In the genomic region with DNA sequence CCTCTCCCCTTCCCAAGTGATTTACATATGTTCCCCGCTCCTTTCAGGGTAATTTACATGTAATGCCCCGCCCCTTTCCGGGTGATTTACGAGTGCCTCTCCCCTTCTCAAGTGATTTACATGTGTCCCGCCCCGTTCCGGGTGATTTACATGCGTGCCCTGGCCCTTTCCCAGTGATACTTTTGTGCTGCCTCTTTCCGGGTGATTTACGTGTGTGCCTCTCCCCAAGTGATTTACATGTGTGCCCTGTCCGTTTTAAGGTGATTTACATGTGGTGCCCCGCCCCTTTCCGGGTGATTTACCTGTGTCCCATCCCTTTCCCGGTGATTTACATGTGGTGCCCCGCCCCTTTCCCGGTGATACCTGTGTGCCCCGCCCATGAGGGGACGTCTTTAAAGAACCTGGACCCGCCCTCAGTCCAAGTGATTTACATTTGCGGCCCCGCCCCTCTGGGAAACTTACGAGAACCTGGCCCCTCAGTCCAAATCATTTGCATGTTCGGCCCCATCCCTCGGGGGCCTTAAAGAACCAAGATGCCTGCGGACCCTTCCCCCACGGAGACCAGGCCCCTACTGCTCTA, we compare ENCODE assay signal across 8 cellular contexts. TPM values are rescaled to one million over a fixed set of nuclear protein-coding genes. Genes with fewer than 3 reads are reported as not detected.
DNase-seq lines count a peak whose midpoint lies in the region; ATAC-seq, FAIRE-seq and TF ChIP-seq lines count a peak whose summit lies in the region.

No MANE protein-coding gene starts in this region.

- no peak for TF ChIP-seq POLR2A in A549 (IDR thresholded peaks at IDR 0.05; ENCODE audit: low read length)

- DNase-seq in A549 (ENCODE audit: low read depth in 1 of 2, low spot score in 1 of 2) (peak; percentile 81 to 99), NCI-H2227 treated with DMSO at 0.1 percent for 48 hours (lab: John Stamatoyannopoulos, UW) (peak; percentile 81), cerebellar nuclear complex (lab: John Stamatoyannopoulos, UW) (peak; percentile 38 to 44), kidney epithelial cell (ENCODE audit: low read depth) (peak; percentile 94)
- peak; percentile 83 for DNase-seq in activated CD4-positive, CD25-positive, alpha-beta regulatory T cell treated with anti-CD3 and anti-CD28 coated beads, Interleukin-2, amount 50 U/mL, for 72 hours
- DNase-seq in stimulated activated CD4-positive, alpha-beta T cell treated with anti-CD3 and anti-CD28 coated beads, Interleukin-2, amount 100 ng/mL, for 24 hours = peak; percentile 85 to 88

- TF ChIP-seq CTCF in A549 (IDR thresholded peaks at IDR 0.05) = no peak
- TF ChIP-seq CTCF in kidney epithelial cell (IDR thresholded peaks at IDR 0.05; ENCODE audit: insufficient read depth, low read length, poor library complexity, severe bottlenecking) = no peak

- ATAC-seq in A549 (peak; percentile 27 to 65), GM18868 (IDR thresholded peaks at IDR 0.05; ENCODE audit: unreplicated experiment) (peak; percentile 33), HG03097 (IDR thresholded peaks at IDR 0.05; ENCODE audit: low FRiP score, unreplicated experiment) (peak; percentile 32)

- H3K27ac ChIP-seq in A549 = peak overlapping the region; percentile 93 to 95

- H3K27me3 ChIP-seq in kidney epithelial cell (ENCODE audit: control insufficient read depth, insufficient read depth, low read length) = no peaks in the 10 kb centered on the region

- WGBS in A549 (ENCODE audit: missing lambda C conversion rate) = under 1% methylated on average over 24 of the region's 26 CpGs

- H3K36me3 ChIP-seq in kidney epithelial cell (ENCODE audit: control insufficient read depth, insufficient read depth, low read length) = peaks cover 4% of the 10 kb centered on the region

- H3K4me2 ChIP-seq in A549 = peak overlapping the region; percentile 98

- no peak for TF ChIP-seq RAD21 in A549 (conservative IDR thresholded peaks at IDR 0.05 in 1 of 2, IDR thresholded peaks at IDR 0.05 in 1 of 2)

- peaks cover 32% of the 10 kb centered on the region for H3K4me1 ChIP-seq in A549

- no peak for TF ChIP-seq EP300 in A549 (IDR thresholded peaks at IDR 0.05)

- POLR2A ChIA-PET in A549 (lab: Yijun Ruan, JAX) = interaction anchor here (0.6 to 7.1 kb wide), 8 partner anchors 9 to 1190 kb away, joined by 3 to 130 read pairs (median 6); a partner anchor contains a TSS

- H3K4me3 ChIP-seq in A549 (peak overlapping the region; percentile 67), kidney epithelial cell (ENCODE audit: low read depth, low read length) (peak overlapping the region; percentile 62)

- no peak for FAIRE-seq in A549 (lab: Jason Lieb, UNC)

- CTCF ChIA-PET in A549 (lab: Yijun Ruan, JAX) = interaction anchor here (0.6 to 2.7 kb wide), 6 partner anchors 10 to 64 kb away, joined by 3 to 19 read pairs (median 4); a partner anchor contains a TSS

- H3K9me3 ChIP-seq in A549 = no peaks in the 10 kb centered on the region

TF ChIP-seq in A549, 52 proteins besides CTCF, POLR2A, EP300 and RAD21:
- TF ChIP-seq NFE2L2 (conservative IDR thresholded peaks at IDR 0.05; ENCODE audit: low read length) (no peak), MAZ (IDR thresholded peaks at IDR 0.05; ENCODE audit: borderline replicate concordance, low read depth, low read length) (0 out of 2 replicates have a peak, but pooled peaks have one; percentile 15), FOSL2 (IDR thresholded peaks at IDR 0.05) (no peak), FOSL2 (CRISPR knock-in tag; IDR thresholded peaks at IDR 0.05) (no peak), BHLHE40 (IDR thresholded peaks at IDR 0.05; ENCODE audit: low read depth, low read length) (peak; percentile 1; the same call in 1 of the 2 replicates)

RNA-seq across cellular contexts. Expression of a gene that starts 0.6 kb away (rescaled TPM):
- 1.9 and 2.1 TPM in 2 replicates for polyA plus RNA-seq in A549 (2011; rRNA removed)
- 1.6 and 2.8 TPM in 2 replicates for polyA plus RNA-seq in A549 (2012; cell fraction: cytosol; rRNA removed)
- 2.2 and 4.1 TPM in 2 replicates for polyA plus RNA-seq in A549 (2012; cell fraction: nucleus; rRNA removed)
- polyA plus RNA-seq in A549 (2017; fragmentation: RNase III; extraction: RNeasy Plus Mini Kit Qiagen cat#74134 plus additional on column Dnase treatment) = 3.8 to 4.9 TPM (median 4.1 TPM) in 3 replicates
- 3.7 and 5.1 TPM in 2 replicates for polyA minus RNA-seq in A549 (2011; rRNA and poly(A)+ RNA removed)
- total RNA-seq in kidney epithelial cell = 0.75 and 3.6 TPM in 2 replicates

RNA-seq across cellular contexts. Expression of a gene that starts 9.0 kb away (rescaled TPM):
- polyA plus RNA-seq in A549 (2011; rRNA removed) = not detected in 2 replicates
- polyA plus RNA-seq in A549 (2012; cell fraction: cytosol; rRNA removed) = 0.16 TPM in 1 of 2 replicates, not detected in the other
- not detected in 2 replicates for polyA plus RNA-seq in A549 (2012; cell fraction: nucleus; rRNA removed)
- not detected in 3 replicates for polyA plus RNA-seq in A549 (2017; fragmentation: RNase III; extraction: RNeasy Plus Mini Kit Qiagen cat#74134 plus additional on column Dnase treatment)
- polyA minus RNA-seq in A549 (2011; rRNA and poly(A)+ RNA removed) = not detected in 2 replicates
- 21.4 and 24.4 TPM in 2 replicates for total RNA-seq in kidney epithelial cell

RNA-seq across cellular contexts. Expression of a gene that starts 15.1 kb away (rescaled TPM):
- polyA plus RNA-seq in A549 (2011; rRNA removed) = 30.6 and 52.8 TPM in 2 replicates
- polyA plus RNA-seq in A549 (2012; cell fraction: cytosol; rRNA removed) = 48.4 and 62.4 TPM in 2 replicates
- 643 and 655 TPM in 2 replicates for polyA plus RNA-seq in A549 (2012; cell fraction: nucleus; rRNA removed)
- 137 to 148 TPM (median 140 TPM) in 3 replicates for polyA plus RNA-seq in A549 (2017; fragmentation: RNase III; extraction: RNeasy Plus Mini Kit Qiagen cat#74134 plus additional on column Dnase treatment)
- 42.5 and 48.1 TPM in 2 replicates for polyA minus RNA-seq in A549 (2011; rRNA and poly(A)+ RNA removed)
- 61.3 and 62.8 TPM in 2 replicates for total RNA-seq in kidney epithelial cell

RNA-seq across cellular contexts. Expression of a gene that starts 38.5 kb away (rescaled TPM):
- polyA plus RNA-seq in A549 (2011; rRNA removed) = not detected in 2 replicates
- polyA plus RNA-seq in A549 (2012; cell fraction: cytosol; rRNA removed) = not detected in 2 replicates
- not detected in 2 replicates for polyA plus RNA-seq in A549 (2012; cell fraction: nucleus; rRNA removed)
- polyA plus RNA-seq in A549 (2017; fragmentation: RNase III; extraction: RNeasy Plus Mini Kit Qiagen cat#74134 plus additional on column Dnase treatment) = not detected in 3 replicates
- polyA minus RNA-seq in A549 (2011; rRNA and poly(A)+ RNA removed) = not detected in 2 replicates
- not detected in 2 replicates for total RNA-seq in kidney epithelial cell

RNA-seq across cellular contexts. Expression of a gene that starts 48.9 kb away (rescaled TPM):
- polyA plus RNA-seq in A549 (2011; rRNA removed) (0.31 and 0.56 TPM in 2 replicates), A549 (2017; fragmentation: RNase III; extraction: RNeasy Plus Mini Kit Qiagen cat#74134 plus additional on column Dnase treatment) (0.15 to 0.32 TPM in 2 of 3 replicates, not detected in the other)
- 0.26 and 0.33 TPM in 2 replicates for polyA plus RNA-seq in A549 (2012; cell fraction: cytosol; rRNA removed)
- polyA plus RNA-seq in A549 (2012; cell fraction: nucleus; rRNA removed) = 0.48 and 0.50 TPM in 2 replicates
- 0.29 and 1.1 TPM in 2 replicates for polyA minus RNA-seq in A549 (2011; rRNA and poly(A)+ RNA removed)
- not detected in 2 replicates for total RNA-seq in kidney epithelial cell

Comparison
In these comparisons a context has a peak if more than half of its experiments do, and no peak if none do; other contexts are left out.
1. Peak in every context shown above with its lines: DNase-seq, ATAC-seq, H3K4me3 ChIP-seq and H3K27ac ChIP-seq.
2. DNase-seq: peak in every context shown above with its lines; median percentile 94 in kidney epithelial cell; 90 in A549; 86 in stimulated activated CD4-positive, alpha-beta T cell treated with anti-CD3 and anti-CD28 coated beads, Interleukin-2, amount 100 ng/mL, for 24 hours; 83 in activated CD4-positive, CD25-positive, alpha-beta regulatory T cell treated with anti-CD3 and anti-CD28 coated beads, Interleukin-2, amount 50 U/mL, for 72 hours; 81 in NCI-H2227 treated with DMSO at 0.1 percent for 48 hours; 41 in cerebellar nuclear complex.